Comparison of ENCODE assay signal across 13 cellular contexts in the genomic region with DNA sequence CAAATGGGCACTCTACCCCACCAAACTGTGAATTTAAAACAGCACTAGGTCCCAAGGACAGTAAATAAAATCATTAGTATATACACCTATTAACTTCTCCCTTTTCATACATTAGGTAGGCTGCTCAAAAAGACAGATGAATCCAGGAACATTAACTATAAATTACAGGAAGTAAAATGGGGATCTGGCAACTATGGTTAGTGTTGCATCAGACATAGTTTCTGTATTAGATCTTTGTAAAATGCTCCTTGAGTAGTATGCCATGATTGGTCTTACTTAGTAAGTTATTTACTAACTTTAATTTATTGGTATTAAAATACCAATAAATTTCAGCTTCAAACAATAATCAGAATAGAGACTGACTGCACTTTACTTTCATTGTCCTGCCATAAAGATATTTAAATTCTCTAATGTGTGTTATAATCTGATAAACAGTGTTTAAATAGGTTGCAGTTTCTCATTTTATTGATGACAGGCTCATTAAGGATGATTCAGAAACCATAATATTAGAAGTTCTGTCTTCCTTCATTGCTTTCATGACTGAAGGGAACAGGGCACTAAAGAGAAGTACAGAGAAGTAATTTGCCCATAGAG. TPM values are rescaled to one million over a fixed set of nuclear protein-coding genes. Genes with fewer than 3 reads are reported as not detected.
DNase-seq lines count a peak whose midpoint lies in the region; ATAC-seq, FAIRE-seq and TF ChIP-seq lines count a peak whose summit lies in the region.
"Had no signal": no experiment of that assay in that cellular context is flagged by ENCODE, and none has a peak within 500 bp of the region (broad histone marks: within the 10 kb centered on the region; RNA-seq: fewer than 3 reads in every experiment).

No MANE protein-coding gene starts in this region.

- no peaks in the 10 kb centered on the region for H3K79me2 ChIP-seq in OCI-LY3 (ENCODE audit: low read length)

- H2AFZ ChIP-seq in OCI-LY3 (ENCODE audit: low read depth, low read length): peak overlapping the region; percentile 42; the same call in 1 of the 2 replicates

- H4K20me1 ChIP-seq in OCI-LY3 (ENCODE audit: insufficient read depth, low read length): no peaks in the 10 kb centered on the region

- intact Hi-C loops in activated T-helper 1 cell treated with anti-CD3 and anti-CD28 coated beads, Interleukin-12 subunit alpha, Interleukin-12 subunit beta, Interleukin-2, Interleukin-4 antibody, amounts not matched to agents 30 ng/mL and 10 ng/mL and 1 ng/mL, durations not matched to agents 14 hours and 24 hours and 36 hours (cut with micrococcal nuclease): no loop called here

- H3K27me3 ChIP-seq in OCI-LY3 (ENCODE audit: low read depth, low read length) (no peaks in the 10 kb centered on the region), small intestine (ENCODE audit: control insufficient read depth in 2 of 2, insufficient read depth in 2 of 2, low read length in 2 of 2) (no peaks in the 10 kb centered on the region)
- H3K27me3 ChIP-seq: BE2C had no signal

- no peaks in the 10 kb centered on the region for H3K9me3 ChIP-seq in OCI-LY3 (ENCODE audit: insufficient read depth, low read length)
- no peaks in the 10 kb centered on the region for H3K9me3 ChIP-seq in small intestine (ENCODE audit: control insufficient read depth, low read depth)
- H3K9me3 ChIP-seq: BE2C had no signal

- peak overlapping the region; percentile 52 for H3K27ac ChIP-seq in OCI-LY3 (ENCODE audit: low read length)
- H3K27ac ChIP-seq in small intestine (ENCODE audit: low read depth in 1 of 2, low read length in 1 of 2): peak overlapping the region in 1 of 2 donors; percentile 58

- peaks cover 9% of the 10 kb centered on the region for H3K4me1 Mint-ChIP-seq in activated T-cell treated with anti-CD3 and anti-CD28 coated beads, Interleukin-2, amount 50 U/mL, for 72 hours (ENCODE audit: low read depth)
- peaks cover 7% of the 10 kb centered on the region for H3K4me1 Mint-ChIP-seq in activated T-helper 1 cell treated with anti-CD3 and anti-CD28 coated beads, Interleukin-12 subunit alpha, Interleukin-12 subunit beta, Interleukin-2, Interleukin-4 antibody, amounts not matched to agents 30 ng/mL and 10 ng/mL and 1 ng/mL, durations not matched to agents 14 hours and 24 hours and 36 hours (ENCODE audit: low read depth)

- no peak for TF ChIP-seq CTCF in OCI-LY3 (IDR thresholded peaks at IDR 0.05; ENCODE audit: low read depth, low read length)
- no peak for TF ChIP-seq CTCF in cardiac fibroblast (IDR thresholded peaks at IDR 0.05; ENCODE audit: low read depth, low read length)

- peak overlapping the region; percentile 9 for H3K4me2 ChIP-seq in OCI-LY3 (ENCODE audit: low read length)

- peak overlapping the region; percentile 92 for H3K27ac Mint-ChIP-seq in activated T-cell treated with anti-CD3 and anti-CD28 coated beads, Interleukin-2, amount 50 U/mL, for 72 hours
- H3K27ac Mint-ChIP-seq in activated T-helper 1 cell treated with anti-CD3 and anti-CD28 coated beads, Interleukin-12 subunit alpha, Interleukin-12 subunit beta, Interleukin-2, Interleukin-4 antibody, amounts not matched to agents 30 ng/mL and 10 ng/mL and 1 ng/mL, durations not matched to agents 14 hours and 24 hours and 36 hours: no peak overlapping the region

- no peaks in the 10 kb centered on the region for H3K9me3 Mint-ChIP-seq in activated T-cell treated with anti-CD3 and anti-CD28 coated beads, Interleukin-2, amount 50 U/mL, for 72 hours
- H3K9me3 Mint-ChIP-seq in activated T-helper 1 cell treated with anti-CD3 and anti-CD28 coated beads, Interleukin-12 subunit alpha, Interleukin-12 subunit beta, Interleukin-2, Interleukin-4 antibody, amounts not matched to agents 30 ng/mL and 10 ng/mL and 1 ng/mL, durations not matched to agents 14 hours and 24 hours and 36 hours: no peaks in the 10 kb centered on the region

- H3K36me3 ChIP-seq in OCI-LY3 (replicated peaks; ENCODE audit: low read depth, low read length) (no peaks in the 10 kb centered on the region), small intestine (ENCODE audit: control insufficient read depth in 2 of 2, insufficient read depth in 2 of 2, low read length in 2 of 2) (no peaks in the 10 kb centered on the region)
- H3K36me3 ChIP-seq: BE2C had no signal

- H3K4me3 ChIP-seq in OCI-LY3 (ENCODE audit: low read length): no peak overlapping the region
- no peak overlapping the region for H3K4me3 ChIP-seq in cardiac fibroblast (replicated peaks in 1 of 2; ENCODE audit: low read depth in 2 of 2, low read length in 2 of 2)
- H3K4me3 ChIP-seq in small intestine (ENCODE audit: low read depth in 1 of 2, low read length in 2 of 2): no peak overlapping the region

- ATAC-seq in activated T-cell treated with anti-CD3 and anti-CD28 coated beads, Interleukin-2, amount 50 U/mL, for 72 hours (replicated peaks in 1 of 2): no peak
- no peak for ATAC-seq in HG02610 (IDR thresholded peaks at IDR 0.05; ENCODE audit: unreplicated experiment)

- no peaks in the 10 kb centered on the region for H3K27me3 Mint-ChIP-seq in activated T-cell treated with anti-CD3 and anti-CD28 coated beads, Interleukin-2, amount 50 U/mL, for 72 hours (ENCODE audit: low read depth)
- no peaks in the 10 kb centered on the region for H3K27me3 Mint-ChIP-seq in activated T-helper 1 cell treated with anti-CD3 and anti-CD28 coated beads, Interleukin-12 subunit alpha, Interleukin-12 subunit beta, Interleukin-2, Interleukin-4 antibody, amounts not matched to agents 30 ng/mL and 10 ng/mL and 1 ng/mL, durations not matched to agents 14 hours and 24 hours and 36 hours (ENCODE audit: insufficient read depth)

- peak overlapping the region; percentile 29 for H3K9ac ChIP-seq in OCI-LY3 (ENCODE audit: low read length)

- H3K4me1 ChIP-seq in OCI-LY3 (ENCODE audit: low read length) (peaks cover 28% of the 10 kb centered on the region), small intestine (ENCODE audit: control insufficient read depth in 2 of 2, insufficient read depth in 1 of 2, low read depth in 1 of 2, low read length in 1 of 2) (no peaks in the 10 kb centered on the region)
- H3K4me1 ChIP-seq: BE2C had no signal

- H3K4me3 Mint-ChIP-seq in activated T-cell treated with anti-CD3 and anti-CD28 coated beads, Interleukin-2, amount 50 U/mL, for 72 hours: no peak overlapping the region
- H3K4me3 Mint-ChIP-seq in activated T-helper 1 cell treated with anti-CD3 and anti-CD28 coated beads, Interleukin-12 subunit alpha, Interleukin-12 subunit beta, Interleukin-2, Interleukin-4 antibody, amounts not matched to agents 30 ng/mL and 10 ng/mL and 1 ng/mL, durations not matched to agents 14 hours and 24 hours and 36 hours: no peak overlapping the region

- DNase-seq in activated T-cell treated with anti-CD3 and anti-CD28 coated beads, Interleukin-2, amount 50 U/mL, for 72 hours: no peak
- DNase-seq in activated T-cell treated with anti-CD3 and anti-CD28 coated beads for 4 hours (no peak), cardiac fibroblast (ENCODE audit: low read depth in 2 of 2) (peak; percentile 47 to 48), small intestine (peak; percentile 57), UCSD-AML1 (lab: John Stamatoyannopoulos, UW; ENCODE audit: unreplicated experiment) (no peak)
- DNase-seq in activated T-helper 1 cell treated with anti-CD3 and anti-CD28 coated beads, Interleukin-12 subunit alpha, Interleukin-12 subunit beta, Interleukin-2, Interleukin-4 antibody, amounts not matched to agents 30 ng/mL and 10 ng/mL and 1 ng/mL, durations not matched to agents 14 hours and 24 hours and 36 hours (ENCODE audit: low spot score): no peak
- DNase-seq: activated gamma-delta T cell treated with Interleukin-2 at 50 U/mL for 16 hours, BE2C, MM.1S had no signal

- H3K36me3 Mint-ChIP-seq in activated T-cell treated with anti-CD3 and anti-CD28 coated beads, Interleukin-2, amount 50 U/mL, for 72 hours (ENCODE audit: insufficient read depth in 2 of 2): peaks cover 0 to 2% of the 10 kb centered on the region in 2 donors
- H3K36me3 Mint-ChIP-seq in activated T-helper 1 cell treated with anti-CD3 and anti-CD28 coated beads, Interleukin-12 subunit alpha, Interleukin-12 subunit beta, Interleukin-2, Interleukin-4 antibody, amounts not matched to agents 30 ng/mL and 10 ng/mL and 1 ng/mL, durations not matched to agents 14 hours and 24 hours and 36 hours (ENCODE audit: low read depth): no peaks in the 10 kb centered on the region

- peak; percentile 79 for FAIRE-seq in small intestine (lab: Jason Lieb, UNC)
- FAIRE-seq: H54, TTC549 had no signal

RNA-seq across cellular contexts. Expression of gene WDR19, which starts 31.1 kb away (rescaled TPM):
- total RNA-seq in activated T-cell treated with anti-CD3 and anti-CD28 coated beads, Interleukin-2, amount 50 U/mL, for 72 hours: 10 to 100 TPM; 13.1 to 14.2 TPM
- polyA plus RNA-seq in small intestine: 10 to 100 TPM in 1 of 3 donors, 1 to 10 TPM in 2; 3.4 to 12.5 (median 5.9) TPM
- 12.6 and 13.7 TPM in 2 replicates for total RNA-seq in activated T-helper 1 cell treated with anti-CD3 and anti-CD28 coated beads, Interleukin-12 subunit alpha, Interleukin-12 subunit beta, Interleukin-2, Interleukin-4 antibody, amounts not matched to agents 30 ng/mL and 10 ng/mL and 1 ng/mL, durations not matched to agents 14 hours and 24 hours and 36 hours

Comparison
In these comparisons a context has a peak if more than half of its experiments do, and no peak if none do; other contexts are left out.
1. DNase-seq: peak in cardiac fibroblast (2 of 2) and small intestine (single experiment); none in activated T-cell treated with anti-CD3 and anti-CD28 coated beads, Interleukin-2, amount 50 U/mL, for 72 hours (0 of 2), activated T-cell treated with anti-CD3 and anti-CD28 coated beads for 4 hours (single experiment), UCSD-AML1 (single experiment) and activated T-helper 1 cell treated with anti-CD3 and anti-CD28 coated beads, Interleukin-12 subunit alpha, Interleukin-12 subunit beta, Interleukin-2, Interleukin-4 antibody, amounts not matched to agents 30 ng/mL and 10 ng/mL and 1 ng/mL, durations not matched to agents 14 hours and 24 hours and 36 hours (single experiment).